8 cellular contexts compared by ENCODE assay signal in genomic region chr14:24442240-24443052, GRCh38. TPM values are rescaled to one million over a fixed set of nuclear protein-coding genes. Genes with fewer than 3 reads are reported as not detected.
A peak's percentile ranks its signal among the peaks of the same experiment; 100 is the strongest.
DNase-seq lines count a peak whose midpoint lies in the region; ATAC-seq and TF ChIP-seq lines count a peak whose summit lies in the region.

TSS of gene SDR39U1 (minus strand) at chr14:24442776. CDS start at chr14:24442769, 7 bp downstream.

- H2AFZ ChIP-seq in parathyroid adenoma = peak within 1 kb of the TSS; percentile 89

- H3K27me3 ChIP-seq in cardiac muscle cell (no peaks in the 10 kb centered on the region), parathyroid adenoma (ENCODE audit: control insufficient read depth, insufficient read depth, low read length) (no peaks in the 10 kb centered on the region), tibial nerve (no peaks in the 10 kb centered on the region)

- no peaks in the 10 kb centered on the region for H3K27me3 Mint-ChIP-seq in activated naive CD8-positive, alpha-beta T cell treated with anti-CD3 and anti-CD28 coated beads, Interleukin-2, amount 50 U/mL, for 24 hours

- DNase-seq in NCI-H1417 treated with DMSO at 0.1 percent for 48 hours (lab: John Stamatoyannopoulos, UW) (peak; percentile 98), SW480 (ENCODE audit: low spot score) (peak; percentile 98), cardiac muscle cell (ENCODE audit: low read depth in 1 of 2, low spot score in 1 of 2) (peak; percentile 99), tibial nerve (ENCODE audit: low spot score in 2 of 2) (peak; percentile 91 to 96)
- DNase-seq in activated naive CD8-positive, alpha-beta T cell treated with anti-CD3 and anti-CD28 coated beads, Interleukin-2, amount 50 U/mL, for 24 hours = peak; percentile 94

- H3K36me3 Mint-ChIP-seq in activated naive CD8-positive, alpha-beta T cell treated with anti-CD3 and anti-CD28 coated beads, Interleukin-2, amount 50 U/mL, for 24 hours (ENCODE audit: low read depth) = peaks cover 33% of the 10 kb centered on the region

- peak within 1 kb of the TSS; percentile 68 for H3K9ac ChIP-seq in parathyroid adenoma

- peak within 1 kb of the TSS; percentile 97 for H3K4me3 Mint-ChIP-seq in activated naive CD8-positive, alpha-beta T cell treated with anti-CD3 and anti-CD28 coated beads, Interleukin-2, amount 50 U/mL, for 24 hours

- peak; percentile 87 for ATAC-seq in HG02763 (IDR thresholded peaks at IDR 0.05; ENCODE audit: unreplicated experiment)
- ATAC-seq in activated naive CD8-positive, alpha-beta T cell treated with anti-CD3 and anti-CD28 coated beads, Interleukin-2, amount 50 U/mL, for 24 hours = peak; percentile 91

- H3K9me3 Mint-ChIP-seq in activated naive CD8-positive, alpha-beta T cell treated with anti-CD3 and anti-CD28 coated beads, Interleukin-2, amount 50 U/mL, for 24 hours = no peaks in the 10 kb centered on the region

- WGBS in tibial nerve, 2 donors = 0 to 1% methylated on average over 45 to 49 of the region's 52 CpGs

- H3K27ac Mint-ChIP-seq in activated naive CD8-positive, alpha-beta T cell treated with anti-CD3 and anti-CD28 coated beads, Interleukin-2, amount 50 U/mL, for 24 hours = peak within 1 kb of the TSS; percentile 98

- TF ChIP-seq POLR2A in tibial nerve (IDR thresholded peaks at IDR 0.05) = peak; percentile 81 to 95

- H3K4me1 Mint-ChIP-seq in activated naive CD8-positive, alpha-beta T cell treated with anti-CD3 and anti-CD28 coated beads, Interleukin-2, amount 50 U/mL, for 24 hours = peaks cover 52% of the 10 kb centered on the region

- H3K79me2 ChIP-seq in parathyroid adenoma = no peaks in the 10 kb centered on the region

- H3K27ac ChIP-seq in cardiac muscle cell (peak within 1 kb of the TSS; percentile 98), parathyroid adenoma (peak within 1 kb of the TSS; percentile 98), tibial nerve (peak within 1 kb of the TSS; percentile 98 to 100 (median 98))

- peaks cover 16% of the 10 kb centered on the region for H3K36me3 ChIP-seq in cardiac muscle cell
- no peaks in the 10 kb centered on the region for H3K36me3 ChIP-seq in parathyroid adenoma (ENCODE audit: control insufficient read depth, insufficient read depth, low read length)
- peaks cover 0 to 38% (median 16%) of the 10 kb centered on the region in 3 donors for H3K36me3 ChIP-seq in tibial nerve

- H3K9me3 ChIP-seq in cardiac muscle cell (ENCODE audit: low read depth) = no peaks in the 10 kb centered on the region
- no peaks in the 10 kb centered on the region for H3K9me3 ChIP-seq in parathyroid adenoma (ENCODE audit: control insufficient read depth, low read length)
- no peaks in the 10 kb centered on the region for H3K9me3 ChIP-seq in tibial nerve

- H3K4me3 ChIP-seq in cardiac muscle cell (peak within 1 kb of the TSS; percentile 58), parathyroid adenoma (ENCODE audit: low read depth, low read length) (peak within 1 kb of the TSS; percentile 93), tibial nerve (peak within 1 kb of the TSS; percentile 58 to 90 (median 69))

- peak; percentile 57 to 98 for TF ChIP-seq EP300 in tibial nerve (IDR thresholded peaks at IDR 0.05)

- peak within 1 kb of the TSS; percentile 86 for H3K4me2 ChIP-seq in parathyroid adenoma (ENCODE audit: low read length)

- H3K4me1 ChIP-seq in cardiac muscle cell (ENCODE audit: low read depth) (peaks cover 8% of the 10 kb centered on the region), parathyroid adenoma (peaks cover 8% of the 10 kb centered on the region), tibial nerve (peaks cover 0 to 49% (median 21%) of the 10 kb centered on the region in 4 donors)

- TF ChIP-seq CTCF in GM12872 (IDR thresholded peaks at IDR 0.05; ENCODE audit: insufficient read depth, low read depth, low read length) = 0 out of 3 replicates have a peak, but pooled peaks have one; percentile 11
- no peak for TF ChIP-seq CTCF in cardiac muscle cell (IDR thresholded peaks at IDR 0.05; ENCODE audit: low read depth, low read length)
- TF ChIP-seq CTCF in parathyroid adenoma (IDR thresholded peaks at IDR 0.05) = peak; percentile 13
- peak in 2 of 5 experiments; percentile 21 to 26 for TF ChIP-seq CTCF in tibial nerve (IDR thresholded peaks at IDR 0.05)

RNA-seq across cellular contexts. Expression of gene SDR39U1, which starts in this region (rescaled TPM):
- 60.4 and 63.9 TPM in 2 replicates for total RNA-seq in cardiac muscle cell
- polyA plus RNA-seq in cardiac muscle cell = 163 TPM in 2 replicates
- total RNA-seq in tibial nerve = 10 to 100 TPM; 37.9 to 64.9 (median 60.8) TPM

Comparison
In these comparisons a context has a peak if more than half of its experiments do, and no peak if none do; other contexts are left out.
1. Peak in every context shown above with its lines: DNase-seq, ATAC-seq, H3K4me3 ChIP-seq and H3K27ac ChIP-seq.